ENCODE assay signal across 1 cellular context in the genomic region with DNA sequence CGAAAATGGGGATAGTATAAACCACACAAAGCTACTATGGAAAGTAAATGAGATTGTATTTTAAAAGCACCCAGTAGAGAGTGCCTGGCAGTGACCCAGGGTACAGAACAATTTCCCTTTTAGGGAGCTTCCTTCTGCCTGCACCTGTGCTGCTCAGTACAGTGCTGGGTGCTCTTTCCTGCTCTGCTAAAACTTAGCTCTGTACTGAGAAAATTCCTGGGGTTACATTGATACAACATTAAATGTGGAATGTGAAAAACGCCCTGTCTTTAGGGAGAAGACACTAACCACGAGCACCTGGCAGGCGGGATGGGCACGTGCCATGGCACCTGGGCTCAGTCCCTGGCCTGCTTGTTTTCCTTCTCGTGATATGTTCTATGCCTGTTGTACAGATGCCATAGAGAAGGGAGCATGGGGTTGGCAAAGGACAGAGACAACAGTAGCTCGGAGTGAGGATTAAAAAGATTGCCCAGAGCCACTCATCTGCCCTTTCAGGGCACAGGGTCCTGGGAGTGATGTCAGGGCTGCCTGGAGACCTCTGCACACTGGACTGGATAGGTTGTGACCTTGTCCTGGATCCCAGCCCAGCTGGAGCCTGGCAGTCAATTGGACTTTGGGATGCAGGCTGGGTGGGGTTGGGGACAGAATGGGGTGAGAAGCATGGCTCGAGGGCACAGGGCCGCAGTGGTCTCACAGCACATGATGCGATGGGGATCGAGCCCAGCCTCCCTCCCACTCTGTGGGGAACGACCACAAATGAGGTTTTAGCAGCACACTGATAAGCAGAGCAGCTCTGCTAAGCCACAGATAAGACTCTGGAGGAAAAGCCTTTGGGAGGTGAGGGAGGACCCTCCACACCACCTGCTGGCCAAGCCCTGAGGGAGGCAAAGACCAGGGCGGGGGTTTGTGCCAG.
TF ChIP-seq lines count a peak whose summit lies in the region.

No MANE protein-coding gene starts in this region.

TF ChIP-seq in GM12878, 131 proteins besides CTCF, POLR2A, EP300 and RAD21:
- TF ChIP-seq BHLHE40 (IDR thresholded peaks at IDR 0.05; ENCODE audit: borderline replicate concordance in 1 of 2, low read depth in 2 of 2, low read length in 1 of 2) (peak in 1 of 2 experiments; percentile 26; a peak in 1 of 4 replicates), CBX3 (IDR thresholded peaks at IDR 0.05; ENCODE audit: borderline replicate concordance, low read depth) (no peak)
TF ChIP-seq in GM12878: peak in this region for 1.
